25 cellular contexts compared by ENCODE assay signal in genomic region chr15:55700876-55701275, GRCh38. TPM values are rescaled to one million over a fixed set of nuclear protein-coding genes. Genes with fewer than 3 reads are reported as not detected.
"Had no signal": no experiment of that assay in that cellular context is flagged by ENCODE, and none has a peak within 500 bp of the region (broad histone marks: within the 10 kb centered on the region; RNA-seq: fewer than 3 reads in every experiment).

No MANE protein-coding gene starts in this region.

- H3K36me3 Mint-ChIP-seq: naive thymus-derived CD8-positive, alpha-beta T cell had no signal

- H3K27me3 Mint-ChIP-seq: dendritic cell treated with granulocyte-macrophage colony-stimulating factor and Interleukin-4, amounts not matched to agents 40 ng/mL and 50 ng/mL, for 4 days had no signal

- H3K27ac Mint-ChIP-seq: dendritic cell treated with granulocyte-macrophage colony-stimulating factor and Interleukin-4, amounts not matched to agents 40 ng/mL and 50 ng/mL, for 4 days; endodermal cell; naive thymus-derived CD8-positive, alpha-beta T cell; stimulated activated naive CD8-positive, alpha-beta T cell treated with anti-CD3 and anti-CD28 coated beads, Interleukin-15, amount 100 ng/mL, for 72 hours had no signal

- H3K9me3 Mint-ChIP-seq: dendritic cell treated with granulocyte-macrophage colony-stimulating factor and Interleukin-4, amounts not matched to agents 40 ng/mL and 50 ng/mL, for 4 days; endodermal cell; naive thymus-derived CD8-positive, alpha-beta T cell; stimulated activated naive CD8-positive, alpha-beta T cell treated with anti-CD3 and anti-CD28 coated beads, Interleukin-15, amount 100 ng/mL, for 72 hours had no signal

- H3K4me3 ChIP-seq: colonic mucosa, gastrocnemius medialis, lower lobe of right lung, ovary, right lobe of liver, smooth muscle cell, suprapubic skin had no signal

- DNase-seq: colonic mucosa; effector CD8-positive, alpha-beta T cell; endodermal cell; foreskin fibroblast; gastrocnemius medialis; head of caudate nucleus; left ventricle myocardium superior; lower lobe of right lung; naive thymus-derived CD8-positive, alpha-beta T cell; occipital lobe; ovary; retina; right lobe of liver; stimulated activated CD4-positive, alpha-beta T cell treated with anti-CD3 and anti-CD28 coated beads, Interleukin-12 subunit alpha, Interleukin-12 subunit beta, amount 100 ng/mL, for 4 hours; stimulated activated CD4-positive, alpha-beta T cell treated with anti-CD3 and anti-CD28 coated beads, Interleukin-1b, Interleukin-23, amount 100 ng/mL, for 48 hours; stimulated activated CD4-positive, alpha-beta T cell treated with anti-CD3 and anti-CD28 coated beads, Interleukin-4, amount 100 ng/mL, for 1 hour; stimulated activated CD8-positive, alpha-beta memory T cell treated with anti-CD3 and anti-CD28 coated beads, Interleukin-4, amount 100 ng/mL, for 48 hours; stimulated activated naive CD4-positive, alpha-beta T cell; stimulated activated naive CD8-positive, alpha-beta T cell treated with anti-CD3 and anti-CD28 coated beads, Interleukin-15, amount 100 ng/mL, for 72 hours; trophoblast cell had no signal

- H3K27me3 ChIP-seq: colonic mucosa, gastrocnemius medialis, ovary, right lobe of liver had no signal

- H3K9me3 ChIP-seq: colonic mucosa, gastrocnemius medialis, lower lobe of right lung, ovary, right lobe of liver, suprapubic skin had no signal

- H3K4me3 Mint-ChIP-seq: dendritic cell treated with granulocyte-macrophage colony-stimulating factor and Interleukin-4, amounts not matched to agents 40 ng/mL and 50 ng/mL, for 4 days; endodermal cell; naive thymus-derived CD8-positive, alpha-beta T cell; stimulated activated naive CD8-positive, alpha-beta T cell treated with anti-CD3 and anti-CD28 coated beads, Interleukin-15, amount 100 ng/mL, for 72 hours had no signal

- ATAC-seq: esophagus mucosa; gastrocnemius medialis; left ventricle myocardium superior; lower lobe of right lung; naive thymus-derived CD8-positive, alpha-beta T cell; right lobe of liver; stimulated activated naive CD8-positive, alpha-beta T cell treated with anti-CD3 and anti-CD28 coated beads, Interleukin-15, amount 100 ng/mL, for 72 hours had no signal

- H3K4me1 Mint-ChIP-seq: stimulated activated naive CD8-positive, alpha-beta T cell treated with anti-CD3 and anti-CD28 coated beads, Interleukin-15, amount 100 ng/mL, for 72 hours had no signal

- H3K27ac ChIP-seq: colonic mucosa, epithelial cell of prostate, gastrocnemius medialis, lower lobe of right lung, ovary, right lobe of liver, suprapubic skin had no signal

- H3K4me1 ChIP-seq: colonic mucosa, gastrocnemius medialis, lower lobe of right lung, right lobe of liver, suprapubic skin had no signal

- H3K36me3 ChIP-seq: colonic mucosa, gastrocnemius medialis, lower lobe of right lung, ovary, right lobe of liver, suprapubic skin had no signal

RNA-seq across cellular contexts. Expression of gene PRTG, which starts 42.1 kb away (rescaled TPM):
- total RNA-seq: naive thymus-derived CD8-positive, alpha-beta T cell had no signal
